ENCODE assay signal across 9 cellular contexts in genomic region chr20:9617940-9618339, GRCh38.
A peak's percentile ranks its signal among the peaks of the same experiment; 100 is the strongest.
DNase-seq lines count a peak whose midpoint lies in the region; ATAC-seq, FAIRE-seq and TF ChIP-seq lines count a peak whose summit lies in the region.
"Had no signal": no experiment of that assay in that cellular context is flagged by ENCODE, and none has a peak within 500 bp of the region (broad histone marks: within the 10 kb centered on the region; RNA-seq: fewer than 3 reads in every experiment).

No MANE protein-coding gene starts in this region.

- no peak overlapping the region for H2BK5ac ChIP-seq in neuronal stem cell (ENCODE audit: low read length)

- H3K4me1 ChIP-seq in GM12878 (ENCODE audit: control insufficient read depth, insufficient read depth, low read length), result peaks cover 18% of the 10 kb centered on the region
- no peaks in the 10 kb centered on the region for H3K4me1 ChIP-seq in mucosa of descending colon (ENCODE audit: low read depth)
- no peaks in the 10 kb centered on the region for H3K4me1 ChIP-seq in neuronal stem cell (ENCODE audit: control insufficient read depth in 2 of 2, insufficient read depth in 1 of 2, low read depth in 1 of 2, low read length in 2 of 2)

- H4K91ac ChIP-seq in neuronal stem cell (ENCODE audit: low read depth, low read length, poor library complexity), result no peak overlapping the region

- no peak overlapping the region for H2AFZ ChIP-seq in GM12878 (ENCODE audit: control insufficient read depth, low read depth, low read length)
- no peak overlapping the region for H2AFZ ChIP-seq in neuronal stem cell (ENCODE audit: low read length)

- H3K9ac ChIP-seq in GM12878 (ENCODE audit: control insufficient read depth, insufficient read depth, low read length) (no peak overlapping the region), neuronal stem cell (ENCODE audit: low read depth, low read length, poor library complexity) (no peak overlapping the region)
- H3K9ac ChIP-seq: BLaER1 had no signal

- H3K27ac ChIP-seq in GM12878 (ENCODE audit: control insufficient read depth, insufficient read depth) (no peak overlapping the region), neuronal stem cell (replicated peaks; ENCODE audit: low read length) (no peak overlapping the region)
- H3K27ac ChIP-seq: BLaER1 had no signal

- no peak for FAIRE-seq in GM12878 (lab: Jason Lieb, UNC)

- ATAC-seq in Right ventricle myocardium superior (ENCODE audit: poor library complexity) (peak; percentile 46), Right ventricle myocardium inferior (no peak), GM12878 (no peak), mucosa of descending colon (peak; percentile 68), GM21423 (IDR thresholded peaks at IDR 0.05; ENCODE audit: unreplicated experiment) (no peak)

- no peak overlapping the region for H2BK15ac ChIP-seq in neuronal stem cell (ENCODE audit: low read length)

- H3K36me3 ChIP-seq in GM12878 (ENCODE audit: control insufficient read depth in 2 of 2, insufficient read depth in 2 of 2, low read length in 1 of 2), result no peaks in the 10 kb centered on the region
- H3K36me3 ChIP-seq in mucosa of descending colon (ENCODE audit: low read depth), result no peaks in the 10 kb centered on the region
- no peaks in the 10 kb centered on the region for H3K36me3 ChIP-seq in neuronal stem cell (replicated peaks in 1 of 2; ENCODE audit: control insufficient read depth in 2 of 2, insufficient read depth in 2 of 2, low read length in 2 of 2)
- H3K36me3 ChIP-seq: BLaER1 had no signal

- no peak overlapping the region for H2AK5ac ChIP-seq in neuronal stem cell (ENCODE audit: low read depth, low read length)

- no peaks in the 10 kb centered on the region for H3K79me2 ChIP-seq in GM12878 (ENCODE audit: control insufficient read depth, insufficient read depth, low read length)

- H3K27me3 ChIP-seq in GM12878 (replicated peaks in 1 of 2; ENCODE audit: control insufficient read depth in 2 of 2, insufficient read depth in 2 of 2, low read length in 1 of 2), result no peaks in the 10 kb centered on the region
- H3K27me3 ChIP-seq in neuronal stem cell (ENCODE audit: control insufficient read depth in 3 of 3, insufficient read depth in 3 of 3, low read depth in 1 of 3, low read length in 3 of 3), result no peaks in the 10 kb centered on the region
- H3K27me3 ChIP-seq: BLaER1 had no signal

- no peak for TF ChIP-seq POLR2A in GM12878 (IDR thresholded peaks at IDR 0.05; ENCODE audit: low read depth, low read length)

- TF ChIP-seq CTCF in GM12878 (IDR thresholded peaks at IDR 0.05 in 2 of 3, conservative IDR thresholded peaks at IDR 0.05 in 1 of 3; ENCODE audit: control insufficient read depth in 2 of 3, extremely low read depth in 1 of 3, insufficient read depth in 1 of 3, low read depth in 3 of 3, low read length in 3 of 3) (peak; percentile 12 to 52 (median 36); a peak in 4 of 6 replicates), mucosa of descending colon (IDR thresholded peaks at IDR 0.05) (no peak)

- 83% methylated on average over 5 of the region's 5 CpGs for WGBS in GM12878 (ENCODE audit: insufficient coverage, insufficient replicate concordance, low lambda C conversion rate, missing lambda C conversion rate)
- WGBS in neuronal stem cell (ENCODE audit: extremely low coverage in 2 of 2, insufficient read length in 2 of 2, insufficient replicate concordance in 1 of 2), 2 donors, result no CpG with 5 or more reads among the region's 5 CpGs

- H2BK12ac ChIP-seq in neuronal stem cell (ENCODE audit: low read length), result no peak overlapping the region

- in situ Hi-C loops in GM12878 (cut with MboI), result loop anchor here (5.0 to 10.0 kb wide), 2 partner anchors 474 to 807 kb away; no protein-coding TSS in a partner anchor

- TF ChIP-seq RAD21 in GM12878 (IDR thresholded peaks at IDR 0.05; ENCODE audit: insufficient read depth, low read depth, low read length), result peak; percentile 49

- BruUV-seq in GM12878 (replicated peaks; lab: Mats Ljungman, UMichigan), result no TSS peak

- H3K4me3 ChIP-seq in GM12878, result no peak overlapping the region
- H3K4me3 ChIP-seq in mucosa of descending colon, result no peak overlapping the region
- H3K4me3 ChIP-seq in neuronal stem cell (ENCODE audit: low read length in 2 of 2), result no peak overlapping the region
- H3K4me3 ChIP-seq: BLaER1 had no signal

- H3K14ac ChIP-seq in neuronal stem cell (ENCODE audit: low read length), result no peak overlapping the region

- CTCF ChIA-PET in GM12878 (lab: Yijun Ruan, JAX), result interaction anchor here (0.6 to 12.0 kb wide), 23 partner anchors 9 to 1926 kb away, joined by 3 to 235 read pairs (median 5); no protein-coding TSS in a partner anchor

- TF ChIP-seq EP300 in GM12878 (IDR thresholded peaks at IDR 0.05; ENCODE audit: borderline replicate concordance in 1 of 2, control insufficient read depth in 1 of 2, low read depth in 2 of 2, low read length in 2 of 2), result no peak

- no peak overlapping the region for H3K4ac ChIP-seq in neuronal stem cell (ENCODE audit: low read length)

- POLR2A ChIA-PET in GM12878 (lab: Charles Lee), result no interaction called here

- H3K9me3 ChIP-seq in GM12878 (replicated peaks; ENCODE audit: control insufficient read depth, insufficient read depth, low read length) (no peaks in the 10 kb centered on the region; the same call in 2 of the 3 replicates), mucosa of descending colon (no peaks in the 10 kb centered on the region), neuronal stem cell (replicated peaks in 1 of 2; ENCODE audit: control insufficient read depth in 2 of 2, insufficient read depth in 1 of 2, low read depth in 1 of 2, low read length in 2 of 2) (no peaks in the 10 kb centered on the region)

- RAD21 ChIA-PET in GM12878 (lab: Charles Lee; ENCODE audit: unreplicated experiment), result interaction anchor here (0.7 to 2.1 kb wide), 11 partner anchors 9 to 1925 kb away, joined by 3 to 23 read pairs (median 5); no protein-coding TSS in a partner anchor

- H3K4me2 ChIP-seq in GM12878 (ENCODE audit: control insufficient read depth, insufficient read depth), result no peak overlapping the region
- no peak overlapping the region for H3K4me2 ChIP-seq in neuronal stem cell (ENCODE audit: insufficient read depth, low read length, poor library complexity, severe bottlenecking)
- H3K4me2 ChIP-seq: BLaER1 had no signal

- intact Hi-C loops in Right ventricle myocardium superior (cut with DNase I), result loop anchor here (5.0 to 10.0 kb wide), 2 partner anchors 297 to 1929 kb away; no protein-coding TSS in a partner anchor
- intact Hi-C loops in Right ventricle myocardium inferior (cut with DNase I), result loop anchor here (5.0 to 10.0 kb wide), 4 partner anchors 294 to 1924 kb away; no protein-coding TSS in a partner anchor
- intact Hi-C loops in GM12878 (cut with micrococcal nuclease; ENCODE audit: unreplicated experiment), result loop anchor here (1.0 to 10.0 kb wide), 8 partner anchors 295 to 1924 kb away; no protein-coding TSS in a partner anchor
- intact Hi-C loops in mucosa of descending colon (cut with DNase I, micrococcal nuclease), result loop anchor here (5.0 kb wide), 2 partner anchors 294 to 299 kb away; no protein-coding TSS in a partner anchor

- no peak overlapping the region for H2BK120ac ChIP-seq in neuronal stem cell (ENCODE audit: low read depth, low read length)

- H3K79me1 ChIP-seq in neuronal stem cell (ENCODE audit: low read depth, low read length), result no peaks in the 10 kb centered on the region

- SMC1A ChIA-PET in GM12878 (lab: Charles Lee; ENCODE audit: uncharacterized antibody, unreplicated experiment), result interaction anchor here (0.9 to 3.4 kb wide), 11 partner anchors 14 to 764 kb away, joined by 3 to 14 read pairs (median 6); no protein-coding TSS in a partner anchor

- no peaks in the 10 kb centered on the region for H4K20me1 ChIP-seq in GM12878 (ENCODE audit: control insufficient read depth, insufficient read depth)
- H4K20me1 ChIP-seq: BLaER1 had no signal

- DNase-seq in Right ventricle myocardium superior (no peak), Right ventricle myocardium inferior (ENCODE audit: missing footprints) (no peak), NCI-H446 (lab: John Stamatoyannopoulos, UW) (peak; percentile 60 to 81), GM12878 (ENCODE audit: low read depth, low spot score) (no peak), mucosa of descending colon (peak in 1 of 3 donors; percentile 23), neuronal stem cell (ENCODE audit: low spot score) (no peak)
- DNase-seq in activated naive CD4-positive, alpha-beta T cell treated with Interleukin-2 at 50 U/mL for 16 hours, result no peak

- no peak overlapping the region for H3K18ac ChIP-seq in neuronal stem cell (ENCODE audit: low read length)

- no peak overlapping the region for H4K8ac ChIP-seq in neuronal stem cell (ENCODE audit: low read depth, low read length)

- no peak overlapping the region for H3K23ac ChIP-seq in neuronal stem cell (ENCODE audit: low read depth, low read length, poor library complexity)

TF ChIP-seq in GM12878, 131 proteins besides CTCF, POLR2A, EP300 and RAD21:
- TF ChIP-seq SREBF1 (IDR thresholded peaks at IDR 0.05; ENCODE audit: low read length), result no peak
- peak; percentile 3; the same call in 1 of the 2 replicates for TF ChIP-seq SMC3 (IDR thresholded peaks at IDR 0.05; ENCODE audit: borderline replicate concordance, low read length)
TF ChIP-seq in GM12878: peak in this region for 1.

Comparison
In these comparisons a context has a peak if more than half of its experiments do, and no peak if none do; other contexts are left out.
1. ATAC-seq: peak in Right ventricle myocardium superior (single experiment) and mucosa of descending colon (single experiment); none in Right ventricle myocardium inferior (single experiment), GM12878 (single experiment) and GM21423 (single experiment).
2. DNase-seq: peak in NCI-H446 (2 of 2); none in Right ventricle myocardium superior (single experiment), Right ventricle myocardium inferior (single experiment), GM12878 (single experiment), activated naive CD4-positive, alpha-beta T cell treated with Interleukin-2 at 50 U/mL for 16 hours (single experiment) and neuronal stem cell (single experiment).